Comparison of ENCODE assay signal across 25 cellular contexts in the genomic region with DNA sequence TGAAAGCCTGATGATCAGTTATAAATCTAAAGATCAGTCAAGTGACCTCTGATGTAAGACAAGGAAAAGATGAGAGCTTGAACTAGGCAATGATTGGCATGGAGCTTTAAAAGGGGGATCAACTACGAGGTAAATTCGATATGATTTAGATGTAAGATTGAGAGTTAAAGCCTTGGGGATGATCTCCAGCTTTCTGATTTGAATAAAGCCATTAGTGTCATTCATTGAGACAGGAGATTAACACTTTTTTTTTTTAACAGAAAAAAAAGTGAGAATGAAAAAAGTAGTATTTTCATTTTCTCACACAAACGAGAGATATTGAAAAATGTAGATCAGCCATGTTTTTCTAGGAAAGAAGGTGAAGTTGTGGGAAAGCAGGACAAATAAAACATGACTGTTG.
DNase-seq lines count a peak whose midpoint lies in the region; ATAC-seq and TF ChIP-seq lines count a peak whose summit lies in the region.
"Had no signal": no experiment of that assay in that cellular context is flagged by ENCODE, and none has a peak within 500 bp of the region (broad histone marks: within the 10 kb centered on the region; RNA-seq: fewer than 3 reads in every experiment).

No MANE protein-coding gene starts in this region.

- H3K36me3 ChIP-seq in Karpas-422 (ENCODE audit: insufficient read depth, low read length) = no peaks in the 10 kb centered on the region
- H3K36me3 ChIP-seq in OCI-LY3 (replicated peaks; ENCODE audit: low read depth, low read length) = peaks cover 5% of the 10 kb centered on the region
- peaks cover 3% of the 10 kb centered on the region for H3K36me3 ChIP-seq in neural cell (ENCODE audit: insufficient read depth, low read length)
- no peaks in the 10 kb centered on the region for H3K36me3 ChIP-seq in upper lobe of right lung
- H3K36me3 ChIP-seq: BE2C, BLaER1 had no signal

- H3K27ac ChIP-seq in Karpas-422 (ENCODE audit: low read length) (peak overlapping the region; percentile 83), OCI-LY3 (ENCODE audit: low read length) (no peak overlapping the region), neural cell (ENCODE audit: low read length) (peak overlapping the region; percentile 93), upper lobe of right lung (no peak overlapping the region)
- H3K27ac ChIP-seq: BLaER1 had no signal

- peaks cover 4 to 10% (median 7%) of the 10 kb centered on the region in 3 donors for H3K9me3 Mint-ChIP-seq in T-cell

- intact Hi-C loops in upper lobe of right lung (cut with DNase I) = no loop called here

- H2AFZ ChIP-seq in Karpas-422 (ENCODE audit: low read length) = 0 out of 2 replicates have a peak overlapping the region, but pooled peaks have one; percentile 79
- H2AFZ ChIP-seq in OCI-LY3 (ENCODE audit: low read depth, low read length) = 0 out of 2 replicates have a peak overlapping the region, but pooled peaks have one; percentile 6
- H2AFZ ChIP-seq in neural cell (ENCODE audit: low read depth, low read length) = no peak overlapping the region

- CTCF ChIA-PET in T-cell (lab: Charles Lee) = no interaction called here

- peak overlapping the region; percentile 66 for H3K4me2 ChIP-seq in Karpas-422 (ENCODE audit: low read depth, low read length, poor library complexity, severe bottlenecking)
- H3K4me2 ChIP-seq in OCI-LY3 (ENCODE audit: low read length) = no peak overlapping the region
- peak overlapping the region; percentile 12 for H3K4me2 ChIP-seq in neural cell (ENCODE audit: low read length)
- H3K4me2 ChIP-seq: BLaER1 had no signal

- peaks cover 36% of the 10 kb centered on the region for H3K4me1 ChIP-seq in Karpas-422 (ENCODE audit: low read length)
- H3K4me1 ChIP-seq in OCI-LY3 (ENCODE audit: low read length) = no peaks in the 10 kb centered on the region; the same call in 1 of the 2 replicates
- no peaks in the 10 kb centered on the region for H3K4me1 ChIP-seq in upper lobe of right lung
- H3K4me1 ChIP-seq: BE2C, BLaER1, Caco-2 had no signal

- DNase-seq in Karpas-422 (peak; percentile 73), T-cell (no peak), upper lobe of right lung (no peak), occipital lobe (lab: John Stamatoyannopoulos, UW) (no peak)
- DNase-seq: 8988T; ACHN; BE2C; C1 segment of cervical spinal cord; Caco-2; Calu3; CD4-positive, alpha-beta memory T cell; CD4-positive, CD25-positive, alpha-beta regulatory T cell; CD8-positive, alpha-beta memory T cell; DMS 273 treated with DMSO at 0.1 percent for 48 hours; DMS153; DMS53; DMS79; DND-41; EL; GDM1 had no signal

- H3K4me1 Mint-ChIP-seq in T-cell = no peaks in the 10 kb centered on the region
- H3K4me1 Mint-ChIP-seq: CD14-positive monocyte; CD4-positive, alpha-beta memory T cell; CD4-positive, CD25-positive, alpha-beta regulatory T cell; CD8-positive, alpha-beta memory T cell had no signal

- TF ChIP-seq EP300 in neural cell (conservative IDR thresholded peaks at IDR 0.05; ENCODE audit: poor library complexity, severe bottlenecking) = peak; percentile 93

- H3K9me2 ChIP-seq in Karpas-422 (replicated peaks; ENCODE audit: insufficient read depth, low read length) (no peaks in the 10 kb centered on the region), neural cell (ENCODE audit: insufficient read depth, low read length) (no peaks in the 10 kb centered on the region)

- no peaks in the 10 kb centered on the region for H3K36me3 Mint-ChIP-seq in T-cell
- H3K36me3 Mint-ChIP-seq: CD14-positive monocyte; CD4-positive, alpha-beta memory T cell; CD4-positive, CD25-positive, alpha-beta regulatory T cell; CD8-positive, alpha-beta memory T cell had no signal

- H3K4me3 Mint-ChIP-seq in T-cell = no peak overlapping the region
- H3K4me3 Mint-ChIP-seq: CD14-positive monocyte; CD4-positive, alpha-beta memory T cell; CD4-positive, CD25-positive, alpha-beta regulatory T cell; CD8-positive, alpha-beta memory T cell had no signal

- no peaks in the 10 kb centered on the region for H3K27me3 Mint-ChIP-seq in T-cell
- H3K27me3 Mint-ChIP-seq: CD4-positive, alpha-beta memory T cell; CD4-positive, CD25-positive, alpha-beta regulatory T cell; CD8-positive, alpha-beta memory T cell had no signal

- ATAC-seq in T-cell (replicated peaks in 1 of 4) (no peak), upper lobe of right lung (no peak)
- ATAC-seq: GM12878 had no signal

- H3K27ac Mint-ChIP-seq in T-cell = no peak overlapping the region
- H3K27ac Mint-ChIP-seq: CD14-positive monocyte; CD4-positive, alpha-beta memory T cell; CD4-positive, CD25-positive, alpha-beta regulatory T cell; CD8-positive, alpha-beta memory T cell had no signal

- H3K9me3 ChIP-seq in Karpas-422 (ENCODE audit: low read length) (no peaks in the 10 kb centered on the region), OCI-LY3 (ENCODE audit: insufficient read depth, low read length) (no peaks in the 10 kb centered on the region), neural cell (ENCODE audit: low read length) (no peaks in the 10 kb centered on the region), upper lobe of right lung (no peaks in the 10 kb centered on the region)
- H3K9me3 ChIP-seq: BE2C, BLaER1, Caco-2 had no signal

- no peaks in the 10 kb centered on the region for H3K79me2 ChIP-seq in Karpas-422 (ENCODE audit: low read length)
- no peaks in the 10 kb centered on the region for H3K79me2 ChIP-seq in OCI-LY3 (ENCODE audit: low read length)
- H3K79me2 ChIP-seq in neural cell (replicated peaks; ENCODE audit: insufficient read depth, low read length) = no peaks in the 10 kb centered on the region

- TF ChIP-seq CTCF in OCI-LY3 (IDR thresholded peaks at IDR 0.05; ENCODE audit: low read depth, low read length) = no peak
- TF ChIP-seq CTCF in neural cell (IDR thresholded peaks at IDR 0.05; ENCODE audit: poor library complexity, severe bottlenecking) = no peak
- no peak for TF ChIP-seq CTCF in upper lobe of right lung (IDR thresholded peaks at IDR 0.05)

- H3K4me3 ChIP-seq in Karpas-422 (ENCODE audit: low read length) = peak overlapping the region; percentile 37
- no peak overlapping the region for H3K4me3 ChIP-seq in OCI-LY3 (ENCODE audit: low read length)
- H3K4me3 ChIP-seq in neural cell (ENCODE audit: low read length) = peak overlapping the region; percentile 28
- no peak overlapping the region for H3K4me3 ChIP-seq in upper lobe of right lung
- H3K4me3 ChIP-seq: BLaER1, GM12878 had no signal

- TF ChIP-seq RAD21 in neural cell (conservative IDR thresholded peaks at IDR 0.05) = no peak

- no peaks in the 10 kb centered on the region for H3F3A ChIP-seq in neural cell (ENCODE audit: insufficient read depth, low read length, poor library complexity, severe bottlenecking)

- H4K20me1 ChIP-seq in Karpas-422 (ENCODE audit: insufficient read depth, low read depth, low read length) = no peaks in the 10 kb centered on the region
- no peaks in the 10 kb centered on the region for H4K20me1 ChIP-seq in OCI-LY3 (ENCODE audit: insufficient read depth, low read length)
- H4K20me1 ChIP-seq in neural cell (ENCODE audit: insufficient read depth) = no peaks in the 10 kb centered on the region
- H4K20me1 ChIP-seq: BLaER1 had no signal

- H3K9ac ChIP-seq in Karpas-422 (ENCODE audit: low read length) = no peak overlapping the region
- no peak overlapping the region for H3K9ac ChIP-seq in OCI-LY3 (ENCODE audit: low read length)
- peak overlapping the region; percentile 46 for H3K9ac ChIP-seq in neural cell (ENCODE audit: low read length)
- H3K9ac ChIP-seq: BLaER1 had no signal

- POLR2A ChIA-PET in T-cell (lab: Charles Lee) = no interaction called here

- H3K27me3 ChIP-seq in Karpas-422 (ENCODE audit: low read length) (no peaks in the 10 kb centered on the region), OCI-LY3 (ENCODE audit: low read depth, low read length) (no peaks in the 10 kb centered on the region), neural cell (ENCODE audit: insufficient read depth, low read depth, low read length) (no peaks in the 10 kb centered on the region), upper lobe of right lung (no peaks in the 10 kb centered on the region)
- H3K27me3 ChIP-seq: BE2C, BLaER1 had no signal

TF ChIP-seq in neural cell, 6 proteins besides CTCF, POLR2A, EP300 and RAD21:
- TF ChIP-seq TAF1 (IDR thresholded peaks at IDR 0.05; ENCODE audit: low read depth) (no peak), MXI1 (conservative IDR thresholded peaks at IDR 0.05; ENCODE audit: poor library complexity, severe bottlenecking) (no peak), POLR2AphosphoS5 (IDR thresholded peaks at IDR 0.05) (peak; percentile 18), EZH2 (IDR thresholded peaks at IDR 0.05; ENCODE audit: borderline replicate concordance, insufficient read depth, low read length, poor library complexity, severe bottlenecking) (no peak), SMC3 (conservative IDR thresholded peaks at IDR 0.05; ENCODE audit: poor library complexity) (no peak)
- TF ChIP-seq, protein P1, sequence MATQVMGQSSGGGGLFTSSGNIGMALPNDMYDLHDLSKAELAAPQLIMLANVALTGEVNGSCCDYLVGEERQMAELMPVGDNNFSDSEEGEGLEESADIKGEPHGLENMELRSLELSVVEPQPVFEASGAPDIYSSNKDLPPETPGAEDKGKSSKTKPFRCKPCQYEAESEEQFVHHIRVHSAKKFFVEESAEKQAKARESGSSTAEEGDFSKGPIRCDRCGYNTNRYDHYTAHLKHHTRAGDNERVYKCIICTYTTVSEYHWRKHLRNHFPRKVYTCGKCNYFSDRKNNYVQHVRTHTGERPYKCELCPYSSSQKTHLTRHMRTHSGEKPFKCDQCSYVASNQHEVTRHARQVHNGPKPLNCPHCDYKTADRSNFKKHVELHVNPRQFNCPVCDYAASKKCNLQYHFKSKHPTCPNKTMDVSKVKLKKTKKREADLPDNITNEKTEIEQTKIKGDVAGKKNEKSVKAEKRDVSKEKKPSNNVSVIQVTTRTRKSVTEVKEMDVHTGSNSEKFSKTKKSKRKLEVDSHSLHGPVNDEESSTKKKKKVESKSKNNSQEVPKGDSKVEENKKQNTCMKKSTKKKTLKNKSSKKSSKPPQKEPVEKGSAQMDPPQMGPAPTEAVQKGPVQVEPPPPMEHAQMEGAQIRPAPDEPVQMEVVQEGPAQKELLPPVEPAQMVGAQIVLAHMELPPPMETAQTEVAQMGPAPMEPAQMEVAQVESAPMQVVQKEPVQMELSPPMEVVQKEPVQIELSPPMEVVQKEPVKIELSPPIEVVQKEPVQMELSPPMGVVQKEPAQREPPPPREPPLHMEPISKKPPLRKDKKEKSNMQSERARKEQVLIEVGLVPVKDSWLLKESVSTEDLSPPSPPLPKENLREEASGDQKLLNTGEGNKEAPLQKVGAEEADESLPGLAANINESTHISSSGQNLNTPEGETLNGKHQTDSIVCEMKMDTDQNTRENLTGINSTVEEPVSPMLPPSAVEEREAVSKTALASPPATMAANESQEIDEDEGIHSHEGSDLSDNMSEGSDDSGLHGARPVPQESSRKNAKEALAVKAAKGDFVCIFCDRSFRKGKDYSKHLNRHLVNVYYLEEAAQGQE (IDR thresholded peaks at IDR 0.05; ENCODE audit: borderline replicate concordance) = no peak

Comparison
In these comparisons a context has a peak if more than half of its experiments do, and no peak if none do; other contexts are left out.
1. H3K27ac ChIP-seq: peak in Karpas-422 (single experiment) and neural cell (single experiment); none in OCI-LY3 (single experiment) and upper lobe of right lung (single experiment).
2. H3K4me3 ChIP-seq: peak in Karpas-422 (single experiment) and neural cell (single experiment); none in OCI-LY3 (single experiment) and upper lobe of right lung (single experiment).